In the genomic region with DNA sequence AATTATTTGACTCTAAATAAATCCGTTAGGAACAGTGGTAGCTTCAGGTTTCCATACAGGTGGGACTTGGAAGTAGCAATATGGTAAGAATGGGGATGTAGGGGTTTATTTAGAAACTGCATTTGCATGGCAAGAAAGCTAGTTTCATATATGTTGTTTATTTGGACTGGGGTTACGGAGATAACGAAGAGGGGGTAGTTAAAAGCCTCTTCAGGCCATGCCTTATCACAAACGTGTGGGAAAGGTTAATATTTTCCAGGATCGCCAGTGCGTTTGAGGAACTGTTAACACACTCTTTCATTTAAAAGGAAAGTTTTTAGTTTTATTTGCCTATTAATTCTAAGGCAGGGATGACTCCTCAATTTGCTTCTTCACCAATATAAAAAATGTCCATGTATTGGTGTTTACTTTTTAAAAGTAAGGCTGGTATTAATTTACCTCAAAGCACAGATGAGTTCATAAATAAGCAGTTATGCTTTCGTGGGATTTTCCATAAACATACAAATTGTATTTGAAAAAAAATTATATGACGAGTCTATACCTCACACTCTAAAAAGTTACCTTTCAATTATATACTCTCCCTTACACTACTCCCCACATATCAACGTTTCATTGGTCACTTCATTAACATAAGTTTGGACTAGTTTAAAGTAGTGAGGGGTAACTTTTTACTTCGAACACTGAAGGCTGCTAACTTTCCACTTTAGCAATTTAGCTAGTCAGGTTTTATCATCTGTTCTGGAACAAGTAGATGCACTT, we compare ENCODE assay signal across 8 cellular contexts. TPM values are rescaled to one million over a fixed set of nuclear protein-coding genes. Genes with fewer than 3 reads are reported as not detected.
A peak's percentile ranks its signal among the peaks of the same experiment; 100 is the strongest.
DNase-seq lines count a peak whose midpoint lies in the region; ATAC-seq and TF ChIP-seq lines count a peak whose summit lies in the region.

No MANE protein-coding gene starts in this region.

- H3K4me1 Mint-ChIP-seq in GM23338 = peaks cover 11% of the 10 kb centered on the region; the same call in 1 of the 3 replicates

- H3K36me3 Mint-ChIP-seq in GM23338 (ENCODE audit: low read depth) = peaks cover 37% of the 10 kb centered on the region

- no peak for TF ChIP-seq POLR2A in sigmoid colon (IDR thresholded peaks at IDR 0.05)

- intact Hi-C loops in sigmoid colon (cut with DNase I) = loop anchor here (1.0 to 10.0 kb wide), 4 partner anchors 20 to 791 kb away; partner anchors contain the start of genes ANG, CHD8, METTL3 and RNASE4

- peak overlapping the region; percentile 69 for H3K4me3 ChIP-seq in GM23338
- peak overlapping the region; percentile 64 for H3K4me3 ChIP-seq in SJSA1
- peak overlapping the region; percentile 68 to 86 (median 72) for H3K4me3 ChIP-seq in sigmoid colon

- H3K4me3 Mint-ChIP-seq in GM23338 = peak overlapping the region; percentile 97

- H2AFZ ChIP-seq in GM23338 = peak overlapping the region; percentile 72; the same call in 1 of the 2 replicates

- peak overlapping the region; percentile 98 for H3K27ac Mint-ChIP-seq in GM23338

- H3K27ac ChIP-seq in GM23338 (ENCODE audit: low read depth) (peak overlapping the region; percentile 77), SJSA1 (no peak overlapping the region), sigmoid colon (peak overlapping the region; percentile 84 to 90 (median 86))

- H3K36me3 ChIP-seq in GM23338 (ENCODE audit: insufficient read depth) (peaks cover 7% of the 10 kb centered on the region; the same call in 1 of the 2 replicates), SJSA1 (peaks cover 13% of the 10 kb centered on the region), sigmoid colon (peaks cover 0 to 39% (median 7%) of the 10 kb centered on the region in 4 donors)

- H3K4me1 ChIP-seq in GM23338 (ENCODE audit: insufficient read depth) (no peaks in the 10 kb centered on the region), SJSA1 (replicated peaks) (peaks cover 7% of the 10 kb centered on the region; the same call in 1 of the 2 replicates), sigmoid colon (peaks cover 0 to 27% (median 23%) of the 10 kb centered on the region in 4 donors)

- H3K27me3 Mint-ChIP-seq in GM23338 (ENCODE audit: insufficient read depth, low read depth, poor library complexity) = peaks cover 4% of the 10 kb centered on the region

- DNase-seq in GM23338 (ENCODE audit: low spot score) (no peak), SJSA1 (ENCODE audit: low read depth in 1 of 2, low spot score in 2 of 2) (no peak), fibroblast of peridontal ligament (ENCODE audit: extremely low read depth) (peak; percentile 15), sigmoid colon (no peak), NCI-H128 (lab: John Stamatoyannopoulos, UW; ENCODE audit: unreplicated experiment) (no peak), NCI-H69 (lab: John Stamatoyannopoulos, UW) (no peak), NCI-H1417 treated with DMSO at 0.1 percent for 48 hours (lab: John Stamatoyannopoulos, UW) (no peak)

- H3K9me3 ChIP-seq in SJSA1 (replicated peaks) = no peaks in the 10 kb centered on the region
- no peaks in the 10 kb centered on the region for H3K9me3 ChIP-seq in sigmoid colon

- H3K4me2 ChIP-seq in GM23338 = peak overlapping the region; percentile 80

- no peak for TF ChIP-seq EP300 in sigmoid colon (IDR thresholded peaks at IDR 0.05)

- 13 to 40% methylated on average over 10 of the region's 10 CpGs for WGBS in sigmoid colon, 2 donors

- H3F3A ChIP-seq in GM23338 (replicated peaks; ENCODE audit: low read depth) = peaks cover 7% of the 10 kb centered on the region; the same call in 1 of the 2 replicates

- no peak for TF ChIP-seq CTCF in GM23338 (conservative IDR thresholded peaks at IDR 0.05; ENCODE audit: low read depth in 2 of 2)
- no peak for TF ChIP-seq CTCF in sigmoid colon (IDR thresholded peaks at IDR 0.05)

- H3K9me2 ChIP-seq in GM23338 (ENCODE audit: insufficient read depth) = no peaks in the 10 kb centered on the region

- H3K27me3 ChIP-seq in GM23338 (ENCODE audit: insufficient read depth) (no peaks in the 10 kb centered on the region), SJSA1 (replicated peaks) (no peaks in the 10 kb centered on the region), sigmoid colon (no peaks in the 10 kb centered on the region)

- ATAC-seq in GM23338 (no peak), GM18498 (IDR thresholded peaks at IDR 0.05; ENCODE audit: unreplicated experiment) (no peak)

- no peaks in the 10 kb centered on the region for H3K9me3 Mint-ChIP-seq in GM23338

- H4K20me1 ChIP-seq in GM23338 (replicated peaks; ENCODE audit: insufficient read depth) = 0 out of 2 replicates have a peak, but pooled peaks cover 9% of the 10 kb centered on the region

- H3K79me2 ChIP-seq in GM23338 (replicated peaks; ENCODE audit: insufficient read depth) = peaks cover 51% of the 10 kb centered on the region

TF ChIP-seq in GM23338, 12 proteins besides CTCF, POLR2A, EP300 and RAD21 (continues in another document):
- TF ChIP-seq EZH2phosphoT487 (IDR thresholded peaks at IDR 0.05; ENCODE audit: unreplicated experiment) (no peak), ZNF331 (CRISPR knock-in tag; IDR thresholded peaks at IDR 0.05; ENCODE audit: low read depth) (no peak), POLR2AphosphoS5 (IDR thresholded peaks at IDR 0.05; ENCODE audit: low read depth) (no peak), NANOG (IDR thresholded peaks at IDR 0.05; ENCODE audit: borderline replicate concordance) (no peak), EZH2 (IDR thresholded peaks at IDR 0.05; ENCODE audit: low read depth, unreplicated experiment) (no peak), STAT1 (IDR thresholded peaks at IDR 0.05; ENCODE audit: unreplicated experiment) (no peak), REST (IDR thresholded peaks at IDR 0.05; ENCODE audit: unreplicated experiment) (no peak), ZNF114 (CRISPR knock-in tag; IDR thresholded peaks at IDR 0.05) (no peak)
- TF ChIP-seq, protein P1, sequence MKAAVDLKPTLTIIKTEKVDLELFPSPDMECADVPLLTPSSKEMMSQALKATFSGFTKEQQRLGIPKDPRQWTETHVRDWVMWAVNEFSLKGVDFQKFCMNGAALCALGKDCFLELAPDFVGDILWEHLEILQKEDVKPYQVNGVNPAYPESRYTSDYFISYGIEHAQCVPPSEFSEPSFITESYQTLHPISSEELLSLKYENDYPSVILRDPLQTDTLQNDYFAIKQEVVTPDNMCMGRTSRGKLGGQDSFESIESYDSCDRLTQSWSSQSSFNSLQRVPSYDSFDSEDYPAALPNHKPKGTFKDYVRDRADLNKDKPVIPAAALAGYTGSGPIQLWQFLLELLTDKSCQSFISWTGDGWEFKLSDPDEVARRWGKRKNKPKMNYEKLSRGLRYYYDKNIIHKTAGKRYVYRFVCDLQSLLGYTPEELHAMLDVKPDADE (IDR thresholded peaks at IDR 0.05) = no peak

RNA-seq across cellular contexts. Expression of gene RAB2B, which starts 0.8 kb away (rescaled TPM):
- 29.9 and 35.7 TPM in 2 replicates for total RNA-seq in GM23338 (2014; rRNA removed; shearing (Covaris generic))
- polyA plus RNA-seq in GM23338 (2016; fragmentation: Nextera tagmentation; extraction: Ambion mirVana) (11.7 and 12.9 TPM in 2 replicates), sigmoid colon (10 to 100 TPM in 1 of 3 donors, 1 to 10 TPM in 2; 6.7 to 10.8 (median 10.0) TPM)
- total RNA-seq in SJSA1 (2014; rRNA removed; shearing (Covaris generic)) = 15.4 and 28.3 TPM in 2 replicates
- total RNA-seq in sigmoid colon = 10 to 100 TPM; 22.7 to 28.5 (median 26.9) TPM

RNA-seq across cellular contexts. Expression of gene TOX4, which starts 1.0 kb away (rescaled TPM):
- total RNA-seq in GM23338 (2014; rRNA removed; shearing (Covaris generic)) = 37.2 and 45.6 TPM in 2 replicates
- 67.1 and 72.8 TPM in 2 replicates for polyA plus RNA-seq in GM23338 (2016; fragmentation: Nextera tagmentation; extraction: Ambion mirVana)
- 18.1 and 23.2 TPM in 2 replicates for total RNA-seq in SJSA1 (2014; rRNA removed; shearing (Covaris generic))
- total RNA-seq in sigmoid colon = 10 to 100 TPM; 40.0 to 71.8 (median 48.5) TPM
- 10 to 100 TPM; 22.2 to 34.2 (median 32.2) TPM for polyA plus RNA-seq in sigmoid colon

RNA-seq across cellular contexts. Expression of gene CHD8, which starts 20.0 kb away (rescaled TPM):
- 97.2 and 129 TPM in 2 replicates for total RNA-seq in GM23338 (2014; rRNA removed; shearing (Covaris generic))
- polyA plus RNA-seq in GM23338 (2016; fragmentation: Nextera tagmentation; extraction: Ambion mirVana) (95.5 and 96.2 TPM in 2 replicates), sigmoid colon (10 to 100 TPM in 2 of 3 donors, 1 to 10 TPM in 1; 9.0 to 32.9 (median 10.2) TPM)
- 23.7 and 41.0 TPM in 2 replicates for total RNA-seq in SJSA1 (2014; rRNA removed; shearing (Covaris generic))
- total RNA-seq in sigmoid colon = 10 to 100 TPM; 36.0 to 53.5 (median 44.8) TPM

RNA-seq across cellular contexts. Expression of gene METTL3, which starts 35.2 kb away (rescaled TPM):
- total RNA-seq in GM23338 (2014; rRNA removed; shearing (Covaris generic)) = 125 and 140 TPM in 2 replicates
- polyA plus RNA-seq in GM23338 (2016; fragmentation: Nextera tagmentation; extraction: Ambion mirVana) (87.0 and 100 TPM in 2 replicates), sigmoid colon (10 to 100 TPM in 1 of 3 donors, 1 to 10 TPM in 2; 5.4 to 33.5 (median 9.0) TPM)
- total RNA-seq in SJSA1 (2014; rRNA removed; shearing (Covaris generic)) = 39.8 and 51.8 TPM in 2 replicates
- total RNA-seq in sigmoid colon = 10 to 100 TPM; 60.9 to 84.9 (median 75.4) TPM

RNA-seq across cellular contexts. Expression of gene SALL2, which starts 50.2 kb away (rescaled TPM):
- 256 and 281 TPM in 2 replicates for total RNA-seq in GM23338 (2014; rRNA removed; shearing (Covaris generic))
- polyA plus RNA-seq in GM23338 (2016; fragmentation: Nextera tagmentation; extraction: Ambion mirVana) (121 TPM in 2 replicates), sigmoid colon (1 to 10 TPM in 1 of 3 donors, under 1 TPM in 2; 0.46 to 2.9 (median 0.60) TPM)
- total RNA-seq in SJSA1 (2014; rRNA removed; shearing (Covaris generic)) = 0.09 and 0.21 TPM in 2 replicates
- total RNA-seq in sigmoid colon = 10 to 100 TPM; 12.8 to 15.8 (median 14.1) TPM
